Comparison of ENCODE assay signal across 11 cellular contexts in genomic region chr18:2857491-2858063, GRCh38. TPM values are rescaled to one million over a fixed set of nuclear protein-coding genes. Genes with fewer than 3 reads are reported as not detected.
A peak's percentile ranks its signal among the peaks of the same experiment; 100 is the strongest.
DNase-seq lines count a peak whose midpoint lies in the region; ATAC-seq and TF ChIP-seq lines count a peak whose summit lies in the region.
"Had no signal": no experiment of that assay in that cellular context is flagged by ENCODE, and none has a peak within 500 bp of the region (broad histone marks: within the 10 kb centered on the region; RNA-seq: fewer than 3 reads in every experiment).

No MANE protein-coding gene starts in this region.

- no peaks in the 10 kb centered on the region; the same call in 1 of the 2 replicates for H3K27me3 ChIP-seq in SK-N-SH (ENCODE audit: insufficient read depth)
- no peaks in the 10 kb centered on the region for H3K27me3 ChIP-seq in cardiac muscle cell
- no peaks in the 10 kb centered on the region for H3K27me3 ChIP-seq in ovary

- CTCF ChIA-PET in SK-N-SH (lab: Yijun Ruan, JAX) = no interaction called here

- DNase-seq in AG08396 (ENCODE audit: low spot score) = peak; percentile 80
- DNase-seq in SK-N-SH = no peak
- DNase-seq in cardiac muscle cell (ENCODE audit: low read depth in 1 of 2, low spot score in 1 of 2) = peak; percentile 91 to 99
- DNase-seq in ovary = peak; percentile 87 to 94 (median 92)
- DNase-seq in activated CD4-positive, alpha-beta T cell treated with anti-CD3 and anti-CD28 coated beads for 1 hour = no peak
- DNase-seq in superior temporal gyrus (ENCODE audit: extremely low spot score) = no peak
- DNase-seq: foreskin keratinocyte; NK-92 treated with Interleukin-12 subunit alpha and Interleukin-12 subunit beta, amount 100 ng/mL, for 24 hours had no signal

- WGBS in SK-N-SH (ENCODE audit: low lambda C conversion rate) = 62% methylated on average over 11 of the region's 17 CpGs
- 4 to 8% (median 7%) methylated on average over 17 of the region's 17 CpGs for WGBS in ovary, 3 donors

- POLR2A ChIA-PET in SK-N-SH (lab: Yijun Ruan, JAX) = no interaction called here

- TF ChIP-seq CTCF in SK-N-SH (IDR thresholded peaks at IDR 0.05) = no peak
- no peak for TF ChIP-seq CTCF in cardiac muscle cell (IDR thresholded peaks at IDR 0.05; ENCODE audit: low read depth, low read length)
- no peak for TF ChIP-seq CTCF in ovary (IDR thresholded peaks at IDR 0.05)

- H3K4me2 ChIP-seq in SK-N-SH = 0 out of 2 replicates have a peak overlapping the region, but pooled peaks have one; percentile 19

- no peaks in the 10 kb centered on the region for H3K79me2 ChIP-seq in SK-N-SH (ENCODE audit: insufficient read depth)

- H3K4me1 ChIP-seq in SK-N-SH (ENCODE audit: control insufficient read depth in 1 of 2, insufficient read depth in 2 of 2, low read depth in 1 of 2, low read length in 1 of 2) (no peaks in the 10 kb centered on the region; a peak in 1 of 4 replicates), cardiac muscle cell (ENCODE audit: low read depth) (peaks cover 58% of the 10 kb centered on the region), ovary (ENCODE audit: insufficient read depth) (peaks cover 7% of the 10 kb centered on the region)
- H3K4me1 ChIP-seq: foreskin keratinocyte had no signal

- no peak overlapping the region for H3K9ac ChIP-seq in SK-N-SH

- H3K27ac ChIP-seq in SK-N-SH (ENCODE audit: low read depth in 2 of 2, low read length in 1 of 2) (no peak overlapping the region), cardiac muscle cell (peak overlapping the region; percentile 98), ovary (peak overlapping the region in 1 of 2 donors; percentile 71)
- H3K27ac ChIP-seq: C4-2B, foreskin keratinocyte had no signal

- ATAC-seq in GM21515 (IDR thresholded peaks at IDR 0.05; ENCODE audit: unreplicated experiment) (no peak), GM19023 (IDR thresholded peaks at IDR 0.05; ENCODE audit: unreplicated experiment) (no peak)
- ATAC-seq: foreskin keratinocyte had no signal

- no peak for TF ChIP-seq RAD21 in SK-N-SH (IDR thresholded peaks at IDR 0.05; ENCODE audit: low read length)

- H3K9me3 ChIP-seq in SK-N-SH (no peaks in the 10 kb centered on the region), cardiac muscle cell (ENCODE audit: low read depth) (no peaks in the 10 kb centered on the region), ovary (no peaks in the 10 kb centered on the region)

- H3K9me2 ChIP-seq in SK-N-SH = no peaks in the 10 kb centered on the region

- H3K4me3 ChIP-seq in SK-N-SH (ENCODE audit: low read depth in 2 of 2, low read length in 1 of 2) = no peak overlapping the region
- no peak overlapping the region for H3K4me3 ChIP-seq in cardiac muscle cell
- H3K4me3 ChIP-seq in ovary = no peak overlapping the region

- no peak for TF ChIP-seq POLR2A in ovary (IDR thresholded peaks at IDR 0.05)

- intact Hi-C loops in ovary (cut with DNase I) = loop anchor here in 1 of 4 donors (2.0 to 10.0 kb wide), 2 partner anchors 23 to 47 kb away; no protein-coding TSS in a partner anchor

- H4K20me1 ChIP-seq in SK-N-SH (ENCODE audit: insufficient read depth) = no peaks in the 10 kb centered on the region

- H3K36me3 ChIP-seq in SK-N-SH (replicated peaks in 1 of 2; ENCODE audit: control insufficient read depth in 1 of 2, insufficient read depth in 2 of 2, low read length in 1 of 2) (no peaks in the 10 kb centered on the region), cardiac muscle cell (peaks cover 8% of the 10 kb centered on the region), ovary (no peaks in the 10 kb centered on the region)

- no peak overlapping the region for H2AFZ ChIP-seq in SK-N-SH (ENCODE audit: low read depth)

- no peaks in the 10 kb centered on the region for H3F3A ChIP-seq in SK-N-SH (replicated peaks; ENCODE audit: insufficient read depth)

- TF ChIP-seq EP300 in SK-N-SH (IDR thresholded peaks at IDR 0.05; ENCODE audit: borderline replicate concordance in 1 of 2, low read depth in 1 of 2, low read length in 1 of 2) = no peak
- peak; percentile 64 for TF ChIP-seq EP300 in ovary (IDR thresholded peaks at IDR 0.05)

TF ChIP-seq in SK-N-SH, 30 proteins besides CTCF, POLR2A, EP300 and RAD21:
- TF ChIP-seq, protein P1, sequence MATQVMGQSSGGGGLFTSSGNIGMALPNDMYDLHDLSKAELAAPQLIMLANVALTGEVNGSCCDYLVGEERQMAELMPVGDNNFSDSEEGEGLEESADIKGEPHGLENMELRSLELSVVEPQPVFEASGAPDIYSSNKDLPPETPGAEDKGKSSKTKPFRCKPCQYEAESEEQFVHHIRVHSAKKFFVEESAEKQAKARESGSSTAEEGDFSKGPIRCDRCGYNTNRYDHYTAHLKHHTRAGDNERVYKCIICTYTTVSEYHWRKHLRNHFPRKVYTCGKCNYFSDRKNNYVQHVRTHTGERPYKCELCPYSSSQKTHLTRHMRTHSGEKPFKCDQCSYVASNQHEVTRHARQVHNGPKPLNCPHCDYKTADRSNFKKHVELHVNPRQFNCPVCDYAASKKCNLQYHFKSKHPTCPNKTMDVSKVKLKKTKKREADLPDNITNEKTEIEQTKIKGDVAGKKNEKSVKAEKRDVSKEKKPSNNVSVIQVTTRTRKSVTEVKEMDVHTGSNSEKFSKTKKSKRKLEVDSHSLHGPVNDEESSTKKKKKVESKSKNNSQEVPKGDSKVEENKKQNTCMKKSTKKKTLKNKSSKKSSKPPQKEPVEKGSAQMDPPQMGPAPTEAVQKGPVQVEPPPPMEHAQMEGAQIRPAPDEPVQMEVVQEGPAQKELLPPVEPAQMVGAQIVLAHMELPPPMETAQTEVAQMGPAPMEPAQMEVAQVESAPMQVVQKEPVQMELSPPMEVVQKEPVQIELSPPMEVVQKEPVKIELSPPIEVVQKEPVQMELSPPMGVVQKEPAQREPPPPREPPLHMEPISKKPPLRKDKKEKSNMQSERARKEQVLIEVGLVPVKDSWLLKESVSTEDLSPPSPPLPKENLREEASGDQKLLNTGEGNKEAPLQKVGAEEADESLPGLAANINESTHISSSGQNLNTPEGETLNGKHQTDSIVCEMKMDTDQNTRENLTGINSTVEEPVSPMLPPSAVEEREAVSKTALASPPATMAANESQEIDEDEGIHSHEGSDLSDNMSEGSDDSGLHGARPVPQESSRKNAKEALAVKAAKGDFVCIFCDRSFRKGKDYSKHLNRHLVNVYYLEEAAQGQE (IDR thresholded peaks at IDR 0.05; ENCODE audit: low read depth, low read length) = no peak
- TF ChIP-seq, protein P2, sequence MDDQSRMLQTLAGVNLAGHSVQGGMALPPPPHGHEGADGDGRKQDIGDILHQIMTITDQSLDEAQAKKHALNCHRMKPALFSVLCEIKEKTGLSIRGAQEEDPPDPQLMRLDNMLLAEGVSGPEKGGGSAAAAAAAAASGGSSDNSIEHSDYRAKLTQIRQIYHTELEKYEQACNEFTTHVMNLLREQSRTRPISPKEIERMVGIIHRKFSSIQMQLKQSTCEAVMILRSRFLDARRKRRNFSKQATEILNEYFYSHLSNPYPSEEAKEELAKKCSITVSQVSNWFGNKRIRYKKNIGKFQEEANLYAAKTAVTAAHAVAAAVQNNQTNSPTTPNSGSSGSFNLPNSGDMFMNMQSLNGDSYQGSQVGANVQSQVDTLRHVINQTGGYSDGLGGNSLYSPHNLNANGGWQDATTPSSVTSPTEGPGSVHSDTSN (IDR thresholded peaks at IDR 0.05) = peak; percentile 11; the same call in 1 of the 2 replicates
- TF ChIP-seq TEAD4 (IDR thresholded peaks at IDR 0.05; ENCODE audit: borderline replicate concordance, insufficient read depth) (no peak), TCF12 (IDR thresholded peaks at IDR 0.05) (peak; percentile 39; the same call in 1 of the 2 replicates), GATA2 (CRISPR knock-in tag; IDR thresholded peaks at IDR 0.05) (no peak)

RNA-seq across cellular contexts. Expression of gene EMILIN2, which starts 10.8 kb away (rescaled TPM):
- 1.4 and 1.6 TPM in 2 replicates for polyA plus RNA-seq in SK-N-SH (2012; rRNA removed)
- polyA plus RNA-seq in SK-N-SH (2012; cell fraction: cytosol; rRNA removed) = 0.88 and 1.2 TPM in 2 replicates
- 3.7 and 5.3 TPM in 2 replicates for polyA plus RNA-seq in SK-N-SH (2012; cell fraction: nucleus; rRNA removed)
- total RNA-seq in cardiac muscle cell = 75.9 and 134 TPM in 2 replicates
- polyA plus RNA-seq in cardiac muscle cell = 96.8 and 116 TPM in 2 replicates
- 10 to 100 TPM; 32.6 to 40.4 (median 34.3) TPM for total RNA-seq in ovary
- polyA plus RNA-seq in ovary = 10 to 100 TPM; 16.5 to 17.1 TPM

Comparison
In these comparisons a context has a peak if more than half of its experiments do, and no peak if none do; other contexts are left out.
1. DNase-seq: peak in AG08396 (single experiment), cardiac muscle cell (2 of 2) and ovary (5 of 5); none in SK-N-SH (single experiment), activated CD4-positive, alpha-beta T cell treated with anti-CD3 and anti-CD28 coated beads for 1 hour (single experiment) and superior temporal gyrus (single experiment).